In genomic region chr4:183097251-183098079, GRCh38 we compare ENCODE assay signal across 1 cellular context.
TF ChIP-seq lines count a peak whose summit lies in the region.

No MANE protein-coding gene starts in this region.

TF ChIP-seq in HepG2, 621 proteins besides CTCF, POLR2A, EP300 and RAD21 (continued from another document and continues in another):
- TF ChIP-seq PBX2 (CRISPR knock-in tag; IDR thresholded peaks at IDR 0.05) (no peak), BORCS8-MEF2B (CRISPR knock-in tag; IDR thresholded peaks at IDR 0.05) (peak; percentile 14; the same call in 1 of the 2 replicates), ZNF850 (CRISPR knock-in tag; conservative IDR thresholded peaks at IDR 0.05) (no peak), HOXA3 (CRISPR knock-in tag; IDR thresholded peaks at IDR 0.05) (peak; percentile 59), GZF1 (CRISPR knock-in tag; IDR thresholded peaks at IDR 0.05) (no peak), CEBPG (CRISPR knock-in tag; IDR thresholded peaks at IDR 0.05) (no peak), JARID2 (CRISPR knock-in tag; IDR thresholded peaks at IDR 0.05; ENCODE audit: insufficient replicate concordance) (no peak), NFATC3 (CRISPR knock-in tag; IDR thresholded peaks at IDR 0.05) (0 out of 2 replicates have a peak, but pooled peaks have one; percentile 36), ZNF280D (CRISPR knock-in tag; IDR thresholded peaks at IDR 0.05) (no peak), ZMYM3 (CRISPR knock-in tag; IDR thresholded peaks at IDR 0.05) (peak; percentile 33; the same call in 1 of the 2 replicates), ADNP (CRISPR knock-in tag; IDR thresholded peaks at IDR 0.05) (no peak), MIER3 (CRISPR knock-in tag; IDR thresholded peaks at IDR 0.05; ENCODE audit: borderline replicate concordance) (0 out of 2 replicates have a peak, but pooled peaks have one; percentile 26), IRF1 (CRISPR knock-in tag; IDR thresholded peaks at IDR 0.05; ENCODE audit: low read depth) (no peak), CENPX (CRISPR knock-in tag; IDR thresholded peaks at IDR 0.05) (no peak), ZMYM4 (CRISPR knock-in tag; IDR thresholded peaks at IDR 0.05) (peak; percentile 12; the same call in 1 of the 2 replicates), ZNF30 (CRISPR knock-in tag; IDR thresholded peaks at IDR 0.05) (peak; percentile 63; the same call in 1 of the 2 replicates), ZNF672 (CRISPR knock-in tag; IDR thresholded peaks at IDR 0.05) (no peak), HMGXB3 (CRISPR knock-in tag; IDR thresholded peaks at IDR 0.05; ENCODE audit: borderline replicate concordance) (0 out of 2 replicates have a peak, but pooled peaks have one; percentile 31), ZNF124 (CRISPR knock-in tag; IDR thresholded peaks at IDR 0.05) (no peak), HNRNPH1 (optimal IDR thresholded peaks at IDR 0.05; ENCODE audit: low read depth, low read length) (no peak), ZNF550 (CRISPR knock-in tag; IDR thresholded peaks at IDR 0.05; ENCODE audit: borderline replicate concordance) (no peak), ZNF749 (CRISPR knock-in tag; IDR thresholded peaks at IDR 0.05; ENCODE audit: borderline replicate concordance) (no peak; the same call in 1 of the 2 replicates), BCLAF1 (IDR thresholded peaks at IDR 0.05) (no peak), REXO4 (CRISPR knock-in tag; IDR thresholded peaks at IDR 0.05; ENCODE audit: borderline replicate concordance) (0 out of 2 replicates have a peak, but pooled peaks have one; percentile 56), CBX5 (CRISPR knock-in tag; IDR thresholded peaks at IDR 0.05; ENCODE audit: borderline replicate concordance) (no peak), ZBTB20 (CRISPR knock-in tag; IDR thresholded peaks at IDR 0.05; ENCODE audit: borderline replicate concordance, low read depth) (no peak), ZBTB33 (CRISPR knock-in tag; IDR thresholded peaks at IDR 0.05) (peak; percentile 53; the same call in 1 of the 2 replicates), SAFB2 (CRISPR knock-in tag; IDR thresholded peaks at IDR 0.05; ENCODE audit: borderline replicate concordance, low read depth) (peak; percentile 3; the same call in 1 of the 2 replicates), MEF2D (CRISPR knock-in tag; IDR thresholded peaks at IDR 0.05) (0 out of 2 replicates have a peak, but pooled peaks have one; percentile 32), ZNF670 (CRISPR knock-in tag; IDR thresholded peaks at IDR 0.05; ENCODE audit: borderline replicate concordance) (no peak), ZNF280B (CRISPR knock-in tag; IDR thresholded peaks at IDR 0.05; ENCODE audit: borderline replicate concordance) (no peak), ZNF350 (CRISPR knock-in tag; IDR thresholded peaks at IDR 0.05; ENCODE audit: borderline replicate concordance, low read depth) (peak; percentile 54; the same call in 1 of the 2 replicates), ZFP82 (CRISPR knock-in tag; IDR thresholded peaks at IDR 0.05; ENCODE audit: borderline replicate concordance) (no peak), DBP (CRISPR knock-in tag; IDR thresholded peaks at IDR 0.05; ENCODE audit: not compliant biosample characterization) (peak; percentile 8), TOPORS (CRISPR knock-in tag; IDR thresholded peaks at IDR 0.05) (peak; percentile 63; the same call in 1 of the 2 replicates), NONO (IDR thresholded peaks at IDR 0.05) (no peak), NONO (CRISPR knock-in tag; conservative IDR thresholded peaks at IDR 0.05) (0 out of 2 replicates have a peak, but pooled peaks have one; percentile 57), POGZ (CRISPR knock-in tag; IDR thresholded peaks at IDR 0.05) (peak; percentile 28; the same call in 1 of the 2 replicates), THAP9 (CRISPR knock-in tag; IDR thresholded peaks at IDR 0.05; ENCODE audit: borderline replicate concordance) (peak; percentile 44; the same call in 1 of the 2 replicates)
